Comparison of ENCODE assay signal across 8 cellular contexts in the genomic region with DNA sequence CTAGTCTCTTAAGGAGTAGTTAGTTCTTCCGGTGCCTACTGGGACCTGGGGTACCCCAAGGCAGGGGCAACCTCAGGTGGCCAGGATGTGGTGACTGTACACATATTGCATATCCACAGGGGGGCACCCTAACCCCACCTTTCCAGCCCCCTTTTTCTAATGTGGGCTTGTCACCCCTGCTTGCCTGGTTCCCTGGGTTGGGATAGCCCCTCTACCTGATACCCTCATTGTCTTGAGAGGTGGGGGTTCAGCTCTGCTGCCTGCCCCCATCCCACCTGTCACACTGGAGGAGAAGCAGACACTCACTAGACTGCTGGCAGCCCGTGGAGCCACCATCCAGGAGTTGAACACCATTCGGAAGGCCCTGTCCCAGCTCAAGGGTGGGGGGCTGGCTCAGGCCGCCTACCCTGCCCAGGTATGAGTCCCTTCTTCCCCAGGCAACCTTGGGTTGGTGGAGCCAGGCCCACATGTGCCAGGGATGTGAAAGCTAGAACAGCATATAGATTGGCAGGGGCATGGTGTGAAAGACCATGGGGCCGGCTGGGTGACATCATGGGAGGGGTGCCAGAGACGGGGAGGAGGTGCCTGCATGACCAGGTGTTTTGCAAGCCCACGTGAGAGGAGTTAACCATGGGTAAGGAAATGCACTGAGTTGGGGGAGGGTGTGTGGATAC.
DNase-seq lines count a peak whose midpoint lies in the region; ATAC-seq and TF ChIP-seq lines count a peak whose summit lies in the region.

No MANE protein-coding gene starts in this region.

- ATAC-seq in memory B cell (ENCODE audit: low read depth): no peak
- no peak for ATAC-seq in HG03097 (IDR thresholded peaks at IDR 0.05; ENCODE audit: low FRiP score, unreplicated experiment)

- peak; percentile 38 for TF ChIP-seq CTCF in NB4 (IDR thresholded peaks at IDR 0.05; ENCODE audit: low read depth, low read length)

- peaks cover 25% of the 10 kb centered on the region for H3K4me1 Mint-ChIP-seq in activated naive CD4-positive, alpha-beta T cell treated with anti-CD3 and anti-CD28 coated beads, Interleukin-2, amount 50 U/mL, for 24 hours
- peaks cover 27% of the 10 kb centered on the region for H3K4me1 Mint-ChIP-seq in memory B cell

- no peak overlapping the region for H3K4me3 Mint-ChIP-seq in activated naive CD4-positive, alpha-beta T cell treated with anti-CD3 and anti-CD28 coated beads, Interleukin-2, amount 50 U/mL, for 24 hours
- no peak overlapping the region for H3K4me3 Mint-ChIP-seq in memory B cell

- H3K9me3 Mint-ChIP-seq in activated naive CD4-positive, alpha-beta T cell treated with anti-CD3 and anti-CD28 coated beads, Interleukin-2, amount 50 U/mL, for 24 hours: no peaks in the 10 kb centered on the region
- H3K9me3 Mint-ChIP-seq in memory B cell: no peaks in the 10 kb centered on the region

- peak overlapping the region; percentile 80 for H3K27ac Mint-ChIP-seq in activated naive CD4-positive, alpha-beta T cell treated with anti-CD3 and anti-CD28 coated beads, Interleukin-2, amount 50 U/mL, for 24 hours
- H3K27ac Mint-ChIP-seq in memory B cell: no peak overlapping the region

- no peak for TF ChIP-seq POLR2A in NB4 (IDR thresholded peaks at IDR 0.05; ENCODE audit: extremely low read depth, insufficient read length)

- peaks cover 2% of the 10 kb centered on the region for H3K36me3 Mint-ChIP-seq in activated naive CD4-positive, alpha-beta T cell treated with anti-CD3 and anti-CD28 coated beads, Interleukin-2, amount 50 U/mL, for 24 hours
- peaks cover 19% of the 10 kb centered on the region for H3K36me3 Mint-ChIP-seq in memory B cell

- DNase-seq in ELR (ENCODE audit: low read depth) (peak; percentile 36), NB4 (ENCODE audit: low read depth) (peak; percentile 48), memory B cell (ENCODE audit: low spot score in 2 of 2) (peak; percentile 50 to 56), globus pallidus (ENCODE audit: low spot score) (no peak), SHP77 (lab: John Stamatoyannopoulos, UW) (no peak), GDM1 (lab: John Stamatoyannopoulos, UW) (no peak)

- H3K27me3 Mint-ChIP-seq in activated naive CD4-positive, alpha-beta T cell treated with anti-CD3 and anti-CD28 coated beads, Interleukin-2, amount 50 U/mL, for 24 hours: no peaks in the 10 kb centered on the region
- H3K27me3 Mint-ChIP-seq in memory B cell: no peaks in the 10 kb centered on the region

- H3K4me3 ChIP-seq in NB4 (ENCODE audit: low read depth, low read length): no peak overlapping the region

Comparison
In these comparisons a context has a peak if more than half of its experiments do, and no peak if none do; other contexts are left out.
1. DNase-seq: peak in ELR (single experiment), NB4 (single experiment) and memory B cell (2 of 2); none in globus pallidus (single experiment), SHP77 (0 of 2) and GDM1 (single experiment).